ENCODE assay signal across 8 cellular contexts in the genomic region with DNA sequence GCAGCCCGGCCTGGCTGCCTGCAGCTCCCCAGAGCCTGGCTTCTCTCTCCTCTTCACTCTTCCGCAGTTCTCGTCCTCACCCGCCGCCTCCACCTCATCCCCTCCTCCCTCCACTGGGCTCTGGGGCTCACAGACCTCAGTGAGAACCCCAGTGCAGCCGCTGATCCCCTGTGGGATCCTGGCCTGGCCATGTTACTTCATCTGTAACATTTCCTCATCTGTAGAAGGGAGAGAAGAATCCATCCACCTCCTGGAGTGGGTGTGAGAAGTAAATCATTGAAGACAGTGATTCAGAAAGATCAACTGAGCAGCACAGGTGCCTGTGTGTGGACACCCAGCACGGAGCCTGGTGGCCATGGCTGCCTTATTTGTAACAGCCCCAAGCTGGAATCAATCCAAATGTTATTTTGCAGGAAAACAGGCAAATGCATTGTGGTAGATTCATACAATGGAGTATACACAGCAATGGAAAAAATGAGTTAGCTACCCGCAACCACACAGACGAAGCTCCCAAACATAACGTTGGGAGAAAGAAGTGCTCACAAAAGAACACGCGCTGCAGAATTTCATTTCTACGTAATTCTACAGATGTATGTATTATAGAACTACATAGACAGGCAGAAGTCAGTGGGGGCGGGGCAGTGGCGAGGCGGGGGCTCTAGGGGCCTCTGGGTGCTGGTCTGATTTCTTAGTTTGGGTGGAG. TPM values are rescaled to one million over a fixed set of nuclear protein-coding genes. Genes with fewer than 3 reads are reported as not detected.
DNase-seq lines count a peak whose midpoint lies in the region; ATAC-seq and TF ChIP-seq lines count a peak whose summit lies in the region.

No MANE protein-coding gene starts in this region.

- peak overlapping the region; percentile 99 for H3K27ac Mint-ChIP-seq in activated CD4-positive, alpha-beta T cell treated with anti-CD3 and anti-CD28 coated beads for 36 hours
- peak overlapping the region; percentile 87; the same call in 1 of the 2 replicates for H3K27ac Mint-ChIP-seq in WTC11
- H3K27ac Mint-ChIP-seq in stimulated activated naive CD8-positive, alpha-beta T cell treated with anti-CD3 and anti-CD28 coated beads, Interleukin-15, amount 100 ng/mL, for 72 hours: peak overlapping the region; percentile 96 to 99

- no peaks in the 10 kb centered on the region for H3K9me3 Mint-ChIP-seq in activated CD4-positive, alpha-beta T cell treated with anti-CD3 and anti-CD28 coated beads for 36 hours (ENCODE audit: low read depth)
- no peaks in the 10 kb centered on the region for H3K9me3 Mint-ChIP-seq in WTC11
- no peaks in the 10 kb centered on the region for H3K9me3 Mint-ChIP-seq in stimulated activated naive CD8-positive, alpha-beta T cell treated with anti-CD3 and anti-CD28 coated beads, Interleukin-15, amount 100 ng/mL, for 72 hours

- POLR2A ChIA-PET in activated CD4-positive, alpha-beta T cell treated with anti-CD3 and anti-CD28 coated beads for 36 hours (lab: Charles Lee): interaction anchor here (1.7 kb wide), 1 partner anchor 10 kb away, joined by 5 read pairs; no protein-coding TSS in a partner anchor
- POLR2A ChIA-PET in WTC11 (lab: Charles Lee): no interaction called here

- H3K36me3 Mint-ChIP-seq in activated CD4-positive, alpha-beta T cell treated with anti-CD3 and anti-CD28 coated beads for 36 hours (ENCODE audit: low read depth): peaks cover 41% of the 10 kb centered on the region
- H3K36me3 Mint-ChIP-seq in WTC11: no peaks in the 10 kb centered on the region

- CTCF ChIA-PET in activated CD4-positive, alpha-beta T cell treated with anti-CD3 and anti-CD28 coated beads for 36 hours (lab: Charles Lee): interaction anchor here (0.6 to 3.4 kb wide), 8 partner anchors 10 to 162 kb away, joined by 3 to 20 read pairs (median 4); partner anchors contain the start of gene LAPTM5
- CTCF ChIA-PET in WTC11 (lab: Charles Lee): interaction anchor here (1.5 to 5.0 kb wide), 2 partner anchors 30 kb away, joined by 5 to 40 read pairs; no protein-coding TSS in a partner anchor

- peak; percentile 71 for DNase-seq in activated CD4-positive, alpha-beta T cell treated with anti-CD3 and anti-CD28 coated beads for 36 hours
- no peak for DNase-seq in activated CD4-positive, alpha-beta T cell treated with anti-CD3 and anti-CD28 coated beads, Interleukin-2, amount 50 U/mL, for 48 hours
- DNase-seq in WTC11 (ENCODE audit: low spot score) (no peak), foreskin melanocyte (peak; percentile 54), NCI-H345 (lab: John Stamatoyannopoulos, UW) (no peak)
- peak; percentile 45 to 54 for DNase-seq in stimulated activated naive CD8-positive, alpha-beta T cell treated with anti-CD3 and anti-CD28 coated beads, Interleukin-15, amount 100 ng/mL, for 72 hours

- ATAC-seq in activated CD4-positive, alpha-beta T cell treated with anti-CD3 and anti-CD28 coated beads for 36 hours: peak; percentile 29
- peak; percentile 38 for ATAC-seq in WTC11
- peak; percentile 21 for ATAC-seq in stimulated activated naive CD8-positive, alpha-beta T cell treated with anti-CD3 and anti-CD28 coated beads, Interleukin-15, amount 100 ng/mL, for 72 hours
- no peak for ATAC-seq in HG03432 (IDR thresholded peaks at IDR 0.05; ENCODE audit: unreplicated experiment)
- ATAC-seq in GM21447 (IDR thresholded peaks at IDR 0.05; ENCODE audit: unreplicated experiment): no peak

- TF ChIP-seq CTCF in WTC11 (IDR thresholded peaks at IDR 0.05): no peak

- peaks cover 98% of the 10 kb centered on the region for H3K4me1 Mint-ChIP-seq in activated CD4-positive, alpha-beta T cell treated with anti-CD3 and anti-CD28 coated beads for 36 hours
- H3K4me1 Mint-ChIP-seq in WTC11: peaks cover 42% of the 10 kb centered on the region
- H3K4me1 Mint-ChIP-seq in stimulated activated naive CD8-positive, alpha-beta T cell treated with anti-CD3 and anti-CD28 coated beads, Interleukin-15, amount 100 ng/mL, for 72 hours: peaks cover 100% of the 10 kb centered on the region

- no peaks in the 10 kb centered on the region for H3K27me3 Mint-ChIP-seq in activated CD4-positive, alpha-beta T cell treated with anti-CD3 and anti-CD28 coated beads for 36 hours
- H3K27me3 Mint-ChIP-seq in WTC11 (ENCODE audit: low read depth): no peaks in the 10 kb centered on the region
- H3K27me3 Mint-ChIP-seq in stimulated activated naive CD8-positive, alpha-beta T cell treated with anti-CD3 and anti-CD28 coated beads, Interleukin-15, amount 100 ng/mL, for 72 hours: no peaks in the 10 kb centered on the region

- H3K4me3 Mint-ChIP-seq in activated CD4-positive, alpha-beta T cell treated with anti-CD3 and anti-CD28 coated beads for 36 hours: peak overlapping the region; percentile 71
- H3K4me3 Mint-ChIP-seq in WTC11: no peak overlapping the region
- H3K4me3 Mint-ChIP-seq in stimulated activated naive CD8-positive, alpha-beta T cell treated with anti-CD3 and anti-CD28 coated beads, Interleukin-15, amount 100 ng/mL, for 72 hours: peak overlapping the region; percentile 94 to 98

- intact Hi-C loops in activated CD4-positive, alpha-beta T cell treated with anti-CD3 and anti-CD28 coated beads for 36 hours (cut with DNase I, micrococcal nuclease): loop anchor here (1.0 to 5.0 kb wide), 7 partner anchors 8 to 1523 kb away; partner anchors contain the start of genes LAPTM5 (in 1 of the 2) and PUM1 (in 1 of the 2)

TF ChIP-seq in WTC11, 78 proteins besides CTCF, POLR2A, EP300 and RAD21:
- no peak for TF ChIP-seq ARID4B (CRISPR knock-in tag; IDR thresholded peaks at IDR 0.05; ENCODE audit: borderline replicate concordance)
- no peak for TF ChIP-seq TEAD1 (CRISPR knock-in tag; IDR thresholded peaks at IDR 0.05)
- no peak for TF ChIP-seq NR3C1 (CRISPR knock-in tag; conservative IDR thresholded peaks at IDR 0.05; ENCODE audit: low read depth)
- TF ChIP-seq ZNF671 (CRISPR knock-in tag; IDR thresholded peaks at IDR 0.05): no peak
- no peak for TF ChIP-seq HMGA2 (CRISPR knock-in tag; IDR thresholded peaks at IDR 0.05)
- no peak for TF ChIP-seq SMAD4 (CRISPR knock-in tag; IDR thresholded peaks at IDR 0.05)
- TF ChIP-seq CBFB (CRISPR knock-in tag; IDR thresholded peaks at IDR 0.05; ENCODE audit: low read depth): no peak
- no peak for TF ChIP-seq FOXK1 (CRISPR knock-in tag; IDR thresholded peaks at IDR 0.05)
- TF ChIP-seq, protein P1, sequence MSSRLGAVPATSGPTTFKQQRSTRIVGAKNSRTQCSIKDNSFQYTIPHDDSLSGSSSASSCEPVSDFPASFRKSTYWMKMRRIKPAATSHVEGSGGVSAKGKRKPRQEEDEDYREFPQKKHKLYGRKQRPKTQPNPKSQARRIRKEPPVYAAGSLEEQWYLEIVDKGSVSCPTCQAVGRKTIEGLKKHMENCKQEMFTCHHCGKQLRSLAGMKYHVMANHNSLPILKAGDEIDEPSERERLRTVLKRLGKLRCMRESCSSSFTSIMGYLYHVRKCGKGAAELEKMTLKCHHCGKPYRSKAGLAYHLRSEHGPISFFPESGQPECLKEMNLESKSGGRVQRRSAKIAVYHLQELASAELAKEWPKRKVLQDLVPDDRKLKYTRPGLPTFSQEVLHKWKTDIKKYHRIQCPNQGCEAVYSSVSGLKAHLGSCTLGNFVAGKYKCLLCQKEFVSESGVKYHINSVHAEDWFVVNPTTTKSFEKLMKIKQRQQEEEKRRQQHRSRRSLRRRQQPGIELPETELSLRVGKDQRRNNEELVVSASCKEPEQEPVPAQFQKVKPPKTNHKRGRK (CRISPR knock-in tag; IDR thresholded peaks at IDR 0.05; ENCODE audit: borderline replicate concordance): no peak

RNA-seq across cellular contexts. Expression of gene LAPTM5, which starts 8.7 kb away (rescaled TPM):
- 100 to 1,000 TPM; 174 to 214 TPM for total RNA-seq in activated CD4-positive, alpha-beta T cell treated with anti-CD3 and anti-CD28 coated beads for 36 hours
- 1.3 to 1.5 TPM (median 1.3 TPM) in 3 replicates for total RNA-seq in WTC11 (2021)

RNA-seq across cellular contexts. Expression of gene MATN1, which starts 25.5 kb away (rescaled TPM):
- total RNA-seq in activated CD4-positive, alpha-beta T cell treated with anti-CD3 and anti-CD28 coated beads for 36 hours: under 1 TPM; 0.32 to 0.43 TPM
- total RNA-seq in WTC11 (2021): 0.16 to 0.25 TPM (median 0.24 TPM) in 3 replicates

Comparison
In these comparisons a context has a peak if more than half of its experiments do, and no peak if none do; other contexts are left out.
1. DNase-seq: peak in activated CD4-positive, alpha-beta T cell treated with anti-CD3 and anti-CD28 coated beads for 36 hours (single experiment), foreskin melanocyte (single experiment) and stimulated activated naive CD8-positive, alpha-beta T cell treated with anti-CD3 and anti-CD28 coated beads, Interleukin-15, amount 100 ng/mL, for 72 hours (2 of 2); none in activated CD4-positive, alpha-beta T cell treated with anti-CD3 and anti-CD28 coated beads, Interleukin-2, amount 50 U/mL, for 48 hours (0 of 2), WTC11 (single experiment) and NCI-H345 (single experiment).
2. ATAC-seq: peak in activated CD4-positive, alpha-beta T cell treated with anti-CD3 and anti-CD28 coated beads for 36 hours (single experiment), WTC11 (single experiment) and stimulated activated naive CD8-positive, alpha-beta T cell treated with anti-CD3 and anti-CD28 coated beads, Interleukin-15, amount 100 ng/mL, for 72 hours (single experiment); none in HG03432 (single experiment) and GM21447 (single experiment).
3. RNA of gene LAPTM5, which starts 8.7 kb away (total RNA-seq): 174 to 214 TPM in activated CD4-positive, alpha-beta T cell treated with anti-CD3 and anti-CD28 coated beads for 36 hours; 1.3 to 1.5 TPM in WTC11; every median in the first group is over 10 times any median in the second.
4. Peak in every context shown above with its lines, with median percentiles within 50 percentile points of each other: H3K27ac Mint-ChIP-seq.